38 cellular contexts compared by ENCODE assay signal in genomic region chr4:62415256-62415655, GRCh38.
"Had no signal": no experiment of that assay in that cellular context is flagged by ENCODE, and none has a peak within 500 bp of the region (broad histone marks: within the 10 kb centered on the region; RNA-seq: fewer than 3 reads in every experiment).

No MANE protein-coding gene starts in this region.

- H3K27me3 ChIP-seq: adrenal gland, ascending aorta, body of pancreas, brain microvascular endothelial cell, breast epithelium, cardiac muscle cell had no signal

- H3K36me3 Mint-ChIP-seq: activated naive CD4-positive, alpha-beta T cell treated with anti-CD3 and anti-CD28 coated beads, Interleukin-2, amount 10 ng/mL, durations not matched to agents 7 days and 5 days; activated naive CD4-positive, alpha-beta T cell treated with anti-CD3 and anti-CD28 coated beads, Interleukin-2, amount 50 U/mL, for 24 hours; activated naive CD4-positive, alpha-beta T cell treated with anti-CD3 and anti-CD28 coated beads, Interleukin-2, amount 50 U/mL, for 72 hours; activated naive CD8-positive, alpha-beta T cell; activated naive CD8-positive, alpha-beta T cell treated with anti-CD3 and anti-CD28 coated beads for 36 hours; activated naive CD8-positive, alpha-beta T cell treated with anti-CD3 and anti-CD28 coated beads, Interleukin-2, amount 10 ng/mL, durations not matched to agents 7 days and 5 days; brain had no signal

- H3K4me3 Mint-ChIP-seq: activated naive CD4-positive, alpha-beta T cell treated with anti-CD3 and anti-CD28 coated beads for 36 hours; activated naive CD4-positive, alpha-beta T cell treated with anti-CD3 and anti-CD28 coated beads, Interleukin-2, amount 10 ng/mL, durations not matched to agents 7 days and 5 days; activated naive CD4-positive, alpha-beta T cell treated with anti-CD3 and anti-CD28 coated beads, Interleukin-2, amount 50 U/mL, for 24 hours; activated naive CD8-positive, alpha-beta T cell; activated naive CD8-positive, alpha-beta T cell treated with anti-CD3 and anti-CD28 coated beads for 36 hours; activated naive CD8-positive, alpha-beta T cell treated with anti-CD3 and anti-CD28 coated beads, Interleukin-2, amount 10 ng/mL, durations not matched to agents 7 days and 5 days; activated naive CD8-positive, alpha-beta T cell treated with anti-CD3 and anti-CD28 coated beads, Interleukin-2, amount 50 U/mL, for 24 hours; activated T-cell treated with anti-CD3 and anti-CD28 coated beads, Interleukin-2, amount 50 U/mL, for 24 hours; activated T-cell treated with anti-CD3 and anti-CD28 coated beads, Interleukin-2, amount 50 U/mL, for 4 hours; activated T-cell treated with anti-CD3 and anti-CD28 coated beads, Interleukin-2, amount 50 U/mL, for 72 hours; activated T-helper 1 cell treated with anti-CD3 and anti-CD28 coated beads, Interleukin-12 subunit alpha, Interleukin-12 subunit beta, Interleukin-2, Interleukin-4 antibody, amounts not matched to agents 30 ng/mL and 10 ng/mL and 1 ng/mL, durations not matched to agents 14 hours and 24 hours and 36 hours; activated T-helper 17 cell treated with anti-CD3 and anti-CD28 coated beads, Interleukin-2, amount 50 U/mL, for 72 hours; brain; central memory CD8-positive, alpha-beta T cell had no signal

- H3K9me3 ChIP-seq: ascending aorta, body of pancreas, breast epithelium had no signal

- H3K4me1 ChIP-seq: adrenal gland, ascending aorta, body of pancreas, breast epithelium had no signal

- H3K9me3 Mint-ChIP-seq: activated T-helper 1 cell treated with anti-CD3 and anti-CD28 coated beads, Interleukin-12 subunit alpha, Interleukin-12 subunit beta, Interleukin-2, Interleukin-4 antibody, amounts not matched to agents 30 ng/mL and 10 ng/mL and 1 ng/mL, durations not matched to agents 14 hours and 24 hours and 36 hours; brain had no signal

- ATAC-seq: activated naive CD4-positive, alpha-beta T cell treated with anti-CD3 and anti-CD28 coated beads, Interleukin-2, amount 50 U/mL, for 72 hours; activated naive CD8-positive, alpha-beta T cell treated with anti-CD3 and anti-CD28 coated beads, Interleukin-2, amount 50 U/mL, for 24 hours; activated T-cell treated with anti-CD3 and anti-CD28 coated beads, Interleukin-2, amount 50 U/mL, for 4 hours; activated T-cell treated with anti-CD3 and anti-CD28 coated beads, Interleukin-2, amount 50 U/mL, for 72 hours; activated T-helper 17 cell treated with anti-CD3 and anti-CD28 coated beads, Interleukin-2, amount 50 U/mL, for 72 hours; body of pancreas had no signal

- H3K27ac Mint-ChIP-seq: activated naive CD4-positive, alpha-beta T cell treated with anti-CD3 and anti-CD28 coated beads for 36 hours; activated naive CD4-positive, alpha-beta T cell treated with anti-CD3 and anti-CD28 coated beads, Interleukin-2, amount 10 ng/mL, durations not matched to agents 7 days and 5 days; activated naive CD4-positive, alpha-beta T cell treated with anti-CD3 and anti-CD28 coated beads, Interleukin-2, amount 50 U/mL, for 24 hours; activated naive CD4-positive, alpha-beta T cell treated with anti-CD3 and anti-CD28 coated beads, Interleukin-2, amount 50 U/mL, for 72 hours; activated naive CD8-positive, alpha-beta T cell; activated naive CD8-positive, alpha-beta T cell treated with anti-CD3 and anti-CD28 coated beads for 36 hours; activated naive CD8-positive, alpha-beta T cell treated with anti-CD3 and anti-CD28 coated beads, Interleukin-2, amount 10 ng/mL, durations not matched to agents 7 days and 5 days; activated naive CD8-positive, alpha-beta T cell treated with anti-CD3 and anti-CD28 coated beads, Interleukin-2, amount 50 U/mL, for 24 hours; activated T-cell treated with anti-CD3 and anti-CD28 coated beads, Interleukin-2, amount 50 U/mL, for 24 hours; activated T-cell treated with anti-CD3 and anti-CD28 coated beads, Interleukin-2, amount 50 U/mL, for 72 hours; activated T-helper 1 cell treated with anti-CD3 and anti-CD28 coated beads, Interleukin-12 subunit alpha, Interleukin-12 subunit beta, Interleukin-2, Interleukin-4 antibody, amounts not matched to agents 30 ng/mL and 10 ng/mL and 1 ng/mL, durations not matched to agents 14 hours and 24 hours and 36 hours; activated T-helper 17 cell treated with anti-CD3 and anti-CD28 coated beads, Interleukin-2, amount 50 U/mL, for 72 hours; activated T-helper 2 cell treated with anti-CD3 and anti-CD28 coated beads, Interferon-gamma antibody, Interleukin-2, Interleukin-4, amounts not matched to agents 10 μg/mL and 5 μg/mL and 100 μg/mL, durations not matched to agents 14 hours and 24 hours and 36 hours; brain had no signal

- H3K27ac ChIP-seq: adrenal gland, ascending aorta, body of pancreas, brain microvascular endothelial cell, breast epithelium, cardiac muscle cell had no signal

- H3K4me1 Mint-ChIP-seq: activated naive CD4-positive, alpha-beta T cell treated with anti-CD3 and anti-CD28 coated beads, Interleukin-2, amount 10 ng/mL, durations not matched to agents 7 days and 5 days; activated naive CD4-positive, alpha-beta T cell treated with anti-CD3 and anti-CD28 coated beads, Interleukin-2, amount 50 U/mL, for 24 hours; activated naive CD8-positive, alpha-beta T cell treated with anti-CD3 and anti-CD28 coated beads for 36 hours; activated naive CD8-positive, alpha-beta T cell treated with anti-CD3 and anti-CD28 coated beads, Interleukin-2, amount 10 ng/mL, durations not matched to agents 7 days and 5 days; activated naive CD8-positive, alpha-beta T cell treated with anti-CD3 and anti-CD28 coated beads, Interleukin-2, amount 50 U/mL, for 24 hours; activated T-helper 17 cell treated with anti-CD3 and anti-CD28 coated beads, Interleukin-2, amount 50 U/mL, for 72 hours; brain; central memory CD8-positive, alpha-beta T cell had no signal

- H3K4me3 ChIP-seq: adrenal gland, ascending aorta, body of pancreas, breast epithelium, cardiac muscle cell had no signal

- H3K36me3 ChIP-seq: adrenal gland, ascending aorta, brain microvascular endothelial cell, breast epithelium, cardiac muscle cell had no signal

- DNase-seq: activated effector memory CD4-positive, alpha-beta T cell treated with anti-CD3 and anti-CD28 coated beads, Interleukin-2, amount 50 U/mL, for 16 hours; activated effector memory CD4-positive, alpha-beta T cell treated with Interleukin-2 at 50 U/mL for 16 hours; activated gamma-delta T cell; activated gamma-delta T cell treated with Interleukin-2 at 50 U/mL for 16 hours; activated naive CD4-positive, alpha-beta T cell; activated naive CD4-positive, alpha-beta T cell treated with anti-CD3 and anti-CD28 coated beads for 36 hours; activated naive CD4-positive, alpha-beta T cell treated with anti-CD3 and anti-CD28 coated beads, Interleukin-2, amount 10 ng/mL, durations not matched to agents 7 days and 5 days; activated naive CD4-positive, alpha-beta T cell treated with anti-CD3 and anti-CD28 coated beads, Interleukin-2, amount 50 U/mL, for 16 hours; activated naive CD4-positive, alpha-beta T cell treated with Interleukin-2 at 50 U/mL for 16 hours; activated naive CD8-positive, alpha-beta T cell treated with anti-CD3 and anti-CD28 coated beads for 36 hours; activated naive CD8-positive, alpha-beta T cell treated with anti-CD3 and anti-CD28 coated beads, Interleukin-2, amount 10 ng/mL, durations not matched to agents 7 days and 5 days; activated naive CD8-positive, alpha-beta T cell treated with anti-CD3 and anti-CD28 coated beads, Interleukin-2, amount 50 U/mL, for 24 hours; activated T-cell treated with anti-CD3 and anti-CD28 coated beads, Interleukin-2, amount 50 U/mL, for 1 hour; activated T-cell treated with anti-CD3 and anti-CD28 coated beads, Interleukin-2, amount 50 U/mL, for 24 hours; activated T-cell treated with anti-CD3 and anti-CD28 coated beads, Interleukin-2, amount 50 U/mL, for 4 hours; activated T-cell treated with anti-CD3 and anti-CD28 coated beads, Interleukin-2, amount 50 U/mL, for 48 hours; activated T-cell treated with anti-CD3 and anti-CD28 coated beads, Interleukin-2, amount 50 U/mL, for 72 hours; adrenal gland; amniotic stem cell; amygdala; anterior cingulate cortex; aorta; body of pancreas; brain microvascular endothelial cell; caudate nucleus; central memory CD4-positive, alpha-beta T cell; cerebellar nuclear complex had no signal

- H3K27me3 Mint-ChIP-seq: activated naive CD4-positive, alpha-beta T cell treated with anti-CD3 and anti-CD28 coated beads, Interleukin-2, amount 10 ng/mL, durations not matched to agents 7 days and 5 days; activated naive CD4-positive, alpha-beta T cell treated with anti-CD3 and anti-CD28 coated beads, Interleukin-2, amount 50 U/mL, for 24 hours; activated naive CD8-positive, alpha-beta T cell; activated naive CD8-positive, alpha-beta T cell treated with anti-CD3 and anti-CD28 coated beads for 36 hours; activated naive CD8-positive, alpha-beta T cell treated with anti-CD3 and anti-CD28 coated beads, Interleukin-2, amount 10 ng/mL, durations not matched to agents 7 days and 5 days; activated naive CD8-positive, alpha-beta T cell treated with anti-CD3 and anti-CD28 coated beads, Interleukin-2, amount 50 U/mL, for 24 hours; activated T-cell treated with anti-CD3 and anti-CD28 coated beads, Interleukin-2, amount 50 U/mL, for 24 hours; activated T-helper 17 cell treated with anti-CD3 and anti-CD28 coated beads, Interleukin-2, amount 50 U/mL, for 72 hours; central memory CD8-positive, alpha-beta T cell had no signal
